In the genomic region with DNA sequence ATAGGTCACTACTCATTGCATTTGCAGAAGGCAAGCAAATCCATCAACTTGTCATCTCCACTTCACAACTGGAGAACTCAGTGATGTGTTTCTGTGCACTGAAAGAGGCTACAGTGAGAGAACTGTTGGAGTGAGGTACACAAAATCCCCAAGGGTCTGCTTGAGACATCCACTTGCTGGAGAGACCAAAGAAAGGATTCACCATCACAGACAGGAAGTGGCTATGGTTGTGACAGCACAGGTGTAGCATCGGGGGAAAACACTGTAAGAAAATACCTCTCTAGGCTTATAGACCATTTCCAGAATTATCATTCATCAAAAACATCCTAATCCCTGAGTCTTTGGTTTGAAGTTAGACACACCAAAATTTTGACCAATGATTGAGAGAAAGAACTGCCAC, we compare ENCODE assay signal across 20 cellular contexts.
DNase-seq lines count a peak whose midpoint lies in the region; ATAC-seq and FAIRE-seq lines count a peak whose summit lies in the region.
"Had no signal": no experiment of that assay in that cellular context is flagged by ENCODE, and none has a peak within 500 bp of the region (broad histone marks: within the 10 kb centered on the region; RNA-seq: fewer than 3 reads in every experiment).

No MANE protein-coding gene starts in this region.

- FAIRE-seq in frontal cortex (lab: Jason Lieb, UNC): no peak
- FAIRE-seq: urothelium cell line had no signal

- no peaks in the 10 kb centered on the region for H3K36me3 Mint-ChIP-seq in activated CD8-positive, alpha-beta memory T cell treated with anti-CD3 and anti-CD28 coated beads, Interleukin-2, amount 10 ng/mL, durations not matched to agents 7 days and 5 days
- no peaks in the 10 kb centered on the region for H3K36me3 Mint-ChIP-seq in CD4-positive, alpha-beta memory T cell
- no peaks in the 10 kb centered on the region for H3K36me3 Mint-ChIP-seq in activated CD4-positive, alpha-beta memory T cell treated with anti-CD3 and anti-CD28 coated beads for 36 hours
- peaks cover 4 to 10% (median 8%) of the 10 kb centered on the region in 3 donors for H3K36me3 Mint-ChIP-seq in immature natural killer cell

- CTCF ChIA-PET in activated CD8-positive, alpha-beta memory T cell treated with anti-CD3 and anti-CD28 coated beads, Interleukin-2, amount 10 ng/mL, durations not matched to agents 7 days and 5 days (lab: Charles Lee): interaction anchor here (1.7 kb wide), 1 partner anchor 23 kb away, joined by 3 read pairs; no protein-coding TSS in a partner anchor
- CTCF ChIA-PET in CD4-positive, alpha-beta memory T cell (lab: Charles Lee; ENCODE audit: partially characterized antibody): interaction anchor here (1.3 kb wide), 1 partner anchor 38 kb away, joined by 3 read pairs; no protein-coding TSS in a partner anchor
- CTCF ChIA-PET in activated CD4-positive, alpha-beta memory T cell treated with anti-CD3 and anti-CD28 coated beads for 36 hours (lab: Charles Lee): interaction anchor here (2.0 kb wide), 1 partner anchor 14 kb away, joined by 5 read pairs; no protein-coding TSS in a partner anchor

- peak; percentile 49 for ATAC-seq in activated CD8-positive, alpha-beta memory T cell treated with anti-CD3 and anti-CD28 coated beads, Interleukin-2, amount 10 ng/mL, durations not matched to agents 7 days and 5 days
- ATAC-seq in GM18873 (IDR thresholded peaks at IDR 0.05; ENCODE audit: low FRiP score, unreplicated experiment): no peak
- ATAC-seq in HG03457 (IDR thresholded peaks at IDR 0.05; ENCODE audit: unreplicated experiment): no peak

- POLR2A ChIA-PET in CD4-positive, alpha-beta memory T cell (lab: Charles Lee; ENCODE audit: partially characterized antibody): interaction anchor here (0.9 to 2.4 kb wide), 2 partner anchors 666 to 681 kb away, joined by 3 to 7 read pairs; no protein-coding TSS in a partner anchor
- POLR2A ChIA-PET in activated CD4-positive, alpha-beta memory T cell treated with anti-CD3 and anti-CD28 coated beads for 36 hours (lab: Charles Lee): no interaction called here

- no peaks in the 10 kb centered on the region for H3K36me3 ChIP-seq in CD4-positive, alpha-beta memory T cell (ENCODE audit: insufficient read depth, low read length)
- H3K36me3 ChIP-seq: Peyer's patch had no signal

- peak overlapping the region; percentile 61 for H3K27ac Mint-ChIP-seq in activated CD8-positive, alpha-beta memory T cell treated with anti-CD3 and anti-CD28 coated beads, Interleukin-2, amount 10 ng/mL, durations not matched to agents 7 days and 5 days
- peak overlapping the region; percentile 24 to 91 (median 88) for H3K27ac Mint-ChIP-seq in CD4-positive, alpha-beta memory T cell
- H3K27ac Mint-ChIP-seq in activated CD4-positive, alpha-beta memory T cell treated with anti-CD3 and anti-CD28 coated beads for 36 hours: peak overlapping the region; percentile 58
- H3K27ac Mint-ChIP-seq in immature natural killer cell: peak overlapping the region; percentile 81 to 97 (median 86)
- H3K27ac Mint-ChIP-seq: activated T-helper 2 cell treated with anti-CD3 and anti-CD28 coated beads, Interferon-gamma antibody, Interleukin-2, Interleukin-4, amounts not matched to agents 10 μg/mL and 5 μg/mL and 100 μg/mL, durations not matched to agents 14 hours and 24 hours and 36 hours had no signal

- no peaks in the 10 kb centered on the region for H3K9me3 Mint-ChIP-seq in activated CD8-positive, alpha-beta memory T cell treated with anti-CD3 and anti-CD28 coated beads, Interleukin-2, amount 10 ng/mL, durations not matched to agents 7 days and 5 days (ENCODE audit: low read depth)
- H3K9me3 Mint-ChIP-seq in CD4-positive, alpha-beta memory T cell: peaks cover 0 to 3% (median 0%) of the 10 kb centered on the region in 8 donors
- H3K9me3 Mint-ChIP-seq in activated CD4-positive, alpha-beta memory T cell treated with anti-CD3 and anti-CD28 coated beads for 36 hours: no peaks in the 10 kb centered on the region
- H3K9me3 Mint-ChIP-seq in immature natural killer cell: peaks cover 0 to 5% (median 2%) of the 10 kb centered on the region in 6 donors
- H3K9me3 Mint-ChIP-seq: activated T-helper 2 cell treated with anti-CD3 and anti-CD28 coated beads, Interferon-gamma antibody, Interleukin-2, Interleukin-4, amounts not matched to agents 10 μg/mL and 5 μg/mL and 100 μg/mL, durations not matched to agents 14 hours and 24 hours and 36 hours had no signal

- no peak for DNase-seq in activated CD8-positive, alpha-beta memory T cell treated with anti-CD3 and anti-CD28 coated beads, Interleukin-2, amount 10 ng/mL, durations not matched to agents 7 days and 5 days
- DNase-seq in activated CD8-positive, alpha-beta memory T cell treated with anti-CD3 and anti-CD28 coated beads for 24 hours: no peak
- DNase-seq in CD4-positive, alpha-beta memory T cell: peak in 2 of 5 donors; percentile 18 to 55
- no peak for DNase-seq in activated CD4-positive, alpha-beta memory T cell treated with anti-CD3 and anti-CD28 coated beads for 36 hours
- no peak for DNase-seq in immature natural killer cell
- DNase-seq in frontal cortex (ENCODE audit: low spot score in 2 of 2): no peak
- DNase-seq: anterior cingulate cortex, HCEC 1CT, hippocampal formation, IMR-90, midbrain, NCI-H2107, NCI-H524 treated with DMSO at 0.1 percent for 48 hours, posterior cingulate gyrus, substantia nigra had no signal

- H3K4me3 Mint-ChIP-seq in activated CD8-positive, alpha-beta memory T cell treated with anti-CD3 and anti-CD28 coated beads, Interleukin-2, amount 10 ng/mL, durations not matched to agents 7 days and 5 days: no peak overlapping the region
- peak overlapping the region in 7 of 8 donors; percentile 68 to 81 (median 73) for H3K4me3 Mint-ChIP-seq in CD4-positive, alpha-beta memory T cell
- no peak overlapping the region for H3K4me3 Mint-ChIP-seq in activated CD4-positive, alpha-beta memory T cell treated with anti-CD3 and anti-CD28 coated beads for 36 hours
- H3K4me3 Mint-ChIP-seq in immature natural killer cell: peak overlapping the region; percentile 50 to 90 (median 85)

- no peaks in the 10 kb centered on the region for H3K27me3 Mint-ChIP-seq in activated CD8-positive, alpha-beta memory T cell treated with anti-CD3 and anti-CD28 coated beads, Interleukin-2, amount 10 ng/mL, durations not matched to agents 7 days and 5 days
- no peaks in the 10 kb centered on the region for H3K27me3 Mint-ChIP-seq in CD4-positive, alpha-beta memory T cell
- no peaks in the 10 kb centered on the region for H3K27me3 Mint-ChIP-seq in activated CD4-positive, alpha-beta memory T cell treated with anti-CD3 and anti-CD28 coated beads for 36 hours
- H3K27me3 Mint-ChIP-seq in immature natural killer cell (ENCODE audit: low read depth in 3 of 3): no peaks in the 10 kb centered on the region

- peak overlapping the region in 1 of 2 donors; percentile 11 for H3K4me3 ChIP-seq in CD4-positive, alpha-beta memory T cell (ENCODE audit: low read length in 2 of 2)
- H3K4me3 ChIP-seq: Peyer's patch had no signal

- H3K27ac ChIP-seq in CD4-positive, alpha-beta memory T cell (ENCODE audit: low read depth, low read length): peak overlapping the region; percentile 26

- peaks cover 19% of the 10 kb centered on the region for H3K4me1 Mint-ChIP-seq in activated CD8-positive, alpha-beta memory T cell treated with anti-CD3 and anti-CD28 coated beads, Interleukin-2, amount 10 ng/mL, durations not matched to agents 7 days and 5 days
- H3K4me1 Mint-ChIP-seq in CD4-positive, alpha-beta memory T cell: peaks cover 15 to 49% (median 35%) of the 10 kb centered on the region in 4 donors
- H3K4me1 Mint-ChIP-seq in activated CD4-positive, alpha-beta memory T cell treated with anti-CD3 and anti-CD28 coated beads for 36 hours (ENCODE audit: low read depth): peaks cover 35% of the 10 kb centered on the region
- H3K4me1 Mint-ChIP-seq in immature natural killer cell: peaks cover 59 to 83% of the 10 kb centered on the region in 2 donors

- H3K27me3 ChIP-seq in CD4-positive, alpha-beta memory T cell (ENCODE audit: insufficient read depth, low read length): no peaks in the 10 kb centered on the region
- H3K27me3 ChIP-seq: Peyer's patch had no signal

- intact Hi-C loops in CD4-positive, alpha-beta memory T cell (cut with micrococcal nuclease): no loop called here
- intact Hi-C loops in activated CD4-positive, alpha-beta memory T cell treated with anti-CD3 and anti-CD28 coated beads for 36 hours (cut with micrococcal nuclease): no loop called here

- peaks cover 48% of the 10 kb centered on the region for H3K4me1 ChIP-seq in CD4-positive, alpha-beta memory T cell (ENCODE audit: insufficient read depth, low read length)
- H3K4me1 ChIP-seq: Peyer's patch had no signal

- no peaks in the 10 kb centered on the region for H3K9me3 ChIP-seq in CD4-positive, alpha-beta memory T cell (ENCODE audit: control insufficient read depth in 1 of 2, low read length in 2 of 2)
- H3K9me3 ChIP-seq: Peyer's patch had no signal

Comparison
In these comparisons a context has a peak if more than half of its experiments do, and no peak if none do; other contexts are left out.
1. H3K4me3 Mint-ChIP-seq: peak in CD4-positive, alpha-beta memory T cell (7 of 8) and immature natural killer cell (5 of 5); none in activated CD8-positive, alpha-beta memory T cell treated with anti-CD3 and anti-CD28 coated beads, Interleukin-2, amount 10 ng/mL, durations not matched to agents 7 days and 5 days (single experiment) and activated CD4-positive, alpha-beta memory T cell treated with anti-CD3 and anti-CD28 coated beads for 36 hours (single experiment).
2. Peak in every context shown above with its lines, with median percentiles within 50 percentile points of each other: H3K27ac Mint-ChIP-seq.